Comparison of ENCODE assay signal across 8 cellular contexts in the genomic region with DNA sequence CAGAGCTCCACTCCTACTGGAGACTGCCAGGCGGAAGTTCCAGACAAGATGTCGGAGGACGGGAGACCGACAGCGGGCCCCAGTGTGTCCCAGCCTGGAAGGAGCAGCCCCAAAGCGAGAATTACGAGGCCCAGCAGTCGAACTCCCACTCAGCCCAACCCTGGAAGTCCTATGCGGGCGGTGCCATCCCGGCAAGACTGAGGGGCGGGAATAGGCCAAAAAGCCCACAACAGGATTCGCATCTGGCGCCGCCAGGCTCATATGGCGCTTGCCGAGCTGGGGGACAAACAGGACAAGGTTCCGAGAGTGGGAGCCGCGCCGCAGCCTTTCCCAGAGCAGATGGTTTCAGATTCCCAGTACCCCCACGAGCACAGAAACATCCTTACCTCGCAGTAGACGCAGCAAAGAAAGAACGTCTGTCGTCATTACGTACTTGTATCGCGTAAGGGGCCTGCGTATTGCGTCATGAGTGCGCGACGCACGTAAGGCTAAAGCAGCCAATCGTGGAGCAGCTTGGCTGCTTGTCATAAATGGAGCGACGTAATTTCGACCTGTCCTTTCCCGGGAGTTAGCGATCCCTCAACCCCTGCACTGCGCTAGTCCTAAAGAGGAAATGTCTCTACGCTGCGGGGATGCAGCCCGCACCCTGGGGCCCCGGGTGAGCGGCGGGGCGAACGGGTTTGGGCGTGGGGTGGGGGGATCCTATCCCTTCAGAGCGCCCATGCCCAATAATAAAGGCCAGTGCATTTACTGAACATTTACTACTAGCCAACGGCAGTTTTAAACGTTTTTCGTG. TPM values are rescaled to one million over a fixed set of nuclear protein-coding genes. Genes with fewer than 3 reads are reported as not detected.
DNase-seq lines count a peak whose midpoint lies in the region; ATAC-seq and TF ChIP-seq lines count a peak whose summit lies in the region.

TSS of gene LIAS (plus strand) at position 552 of the 796 bp plus-strand sequence. CDS start at position 614, 62 bp downstream.
TSS of gene RPL9 (minus strand) at position 418 of the 796 bp plus-strand sequence. CDS start 483 bp downstream, outside the sequence.

- H3K4me1 ChIP-seq in PC-9 (replicated peaks; ENCODE audit: insufficient read depth) (peaks cover 20% of the 10 kb centered on the region), mucosa of descending colon (ENCODE audit: low read depth) (peaks cover 25% of the 10 kb centered on the region)

- H3K27me3 ChIP-seq in PC-9 (ENCODE audit: insufficient read depth, low read depth): no peaks in the 10 kb centered on the region

- intact Hi-C loops in PC-9 (cut with micrococcal nuclease; ENCODE audit: unreplicated experiment) (loop anchor here (5.0 to 10.0 kb wide), 2 partner anchors 584 to 701 kb away; no protein-coding TSS in a partner anchor), mucosa of descending colon (cut with DNase I, micrococcal nuclease) (no loop called here)

- TSS peak; percentile 54 for BruUV-seq in PC-9 (replicated peaks; lab: Mats Ljungman, UMichigan)

- H4K20me1 ChIP-seq in PC-9 (ENCODE audit: insufficient read depth): peaks cover 40% of the 10 kb centered on the region

- H3F3A ChIP-seq in PC-9 (ENCODE audit: insufficient read depth, low read depth): peaks cover 72% of the 10 kb centered on the region

- peak within 1 kb of the TSS; percentile 99 for H2AFZ ChIP-seq in PC-9

- CTCF ChIA-PET in PC-9 (lab: Charles Lee): no interaction called here

- peaks cover 59% of the 10 kb centered on the region for H3K79me2 ChIP-seq in PC-9 (ENCODE audit: low read depth)

- peak within 1 kb of the TSS; percentile 94 for H3K27ac ChIP-seq in PC-9
- peak within 1 kb of the TSS; percentile 88 for H3K27ac ChIP-seq in epithelial cell of prostate

- POLR2A ChIA-PET in PC-9 (lab: Charles Lee; ENCODE audit: unreplicated experiment): interaction anchor here (0.6 to 0.7 kb wide), 5 partner anchors 10 to 945 kb away, joined by 3 to 12 read pairs (median 3); no protein-coding TSS in a partner anchor

- H3K9me3 ChIP-seq in PC-9 (ENCODE audit: insufficient read depth, low read depth) (no peaks in the 10 kb centered on the region), mucosa of descending colon (no peaks in the 10 kb centered on the region)

- H3K4me2 ChIP-seq in PC-9: peak within 1 kb of the TSS; percentile 98

- peaks cover 58% of the 10 kb centered on the region for H3K36me3 ChIP-seq in PC-9 (ENCODE audit: low read depth)
- H3K36me3 ChIP-seq in mucosa of descending colon (ENCODE audit: low read depth): peaks cover 8% of the 10 kb centered on the region

- TF ChIP-seq CTCF in PC-9 (conservative IDR thresholded peaks at IDR 0.05): no peak
- TF ChIP-seq CTCF in mucosa of descending colon (IDR thresholded peaks at IDR 0.05): peak; percentile 5

- peak within 1 kb of the TSS; percentile 69 for H3K4me3 ChIP-seq in Jurkat, Clone E6-1 (ENCODE audit: low read length)
- peak within 1 kb of the TSS; percentile 97 for H3K4me3 ChIP-seq in PC-9
- H3K4me3 ChIP-seq in mucosa of descending colon: peak within 1 kb of the TSS; percentile 90

- DNase-seq in DMS153 (lab: John Stamatoyannopoulos, UW): peak; percentile 87
- peak; percentile 100 for DNase-seq in Jurkat, Clone E6-1 (ENCODE audit: low read depth, low spot score)
- peak; percentile 93 to 95 for DNase-seq in PC-9
- peak; percentile 95 for DNase-seq in activated T-cell treated with anti-CD3 and anti-CD28 coated beads, Interleukin-2, amount 50 U/mL, for 1 hour
- peak; percentile 99 for DNase-seq in epithelial cell of prostate (ENCODE audit: low read depth, low spot score)
- peak; percentile 96 to 98 (median 97) for DNase-seq in mucosa of descending colon
- peak; percentile 83 for DNase-seq in stimulated activated CD8-positive, alpha-beta memory T cell treated with anti-CD3 and anti-CD28 coated beads, Interleukin-4, amount 100 ng/mL, for 24 hours (ENCODE audit: low read depth)

- no peaks in the 10 kb centered on the region for H3K9me2 ChIP-seq in PC-9 (ENCODE audit: insufficient read depth)

- peak; percentile 77 for ATAC-seq in GM21619 (IDR thresholded peaks at IDR 0.05; ENCODE audit: unreplicated experiment)
- ATAC-seq in mucosa of descending colon: peak; percentile 95

RNA-seq across cellular contexts. Expression of gene LIAS, which starts in this region (rescaled TPM):
- 18.0 TPM for polyA plus RNA-seq in Jurkat, Clone E6-1 (2012; ENCODE audit: insufficient read depth, insufficient read length)
- total RNA-seq in PC-9 (2021) (16.3 and 16.4 TPM in 2 replicates), mucosa of descending colon (10 to 100 TPM; 16.5 to 30.1 (median 22.4) TPM)

RNA-seq across cellular contexts. Expression of gene RPL9, which starts in this region (rescaled TPM):
- polyA plus RNA-seq in Jurkat, Clone E6-1 (2012; ENCODE audit: insufficient read depth, insufficient read length): 770 TPM
- total RNA-seq in PC-9 (2021) (792 and 1,023 TPM in 2 replicates), mucosa of descending colon (1,000 to 10,000 TPM in 2 of 3 donors, 100 to 1,000 TPM in 1; 771 to 1,260 (median 1,019) TPM)

Comparison
In these comparisons a context has a peak if more than half of its experiments do, and no peak if none do; other contexts are left out.
1. Peak in every context shown above with its lines: DNase-seq, ATAC-seq, H3K4me3 ChIP-seq and H3K27ac ChIP-seq.